8 cellular contexts compared by ENCODE assay signal in the genomic region with DNA sequence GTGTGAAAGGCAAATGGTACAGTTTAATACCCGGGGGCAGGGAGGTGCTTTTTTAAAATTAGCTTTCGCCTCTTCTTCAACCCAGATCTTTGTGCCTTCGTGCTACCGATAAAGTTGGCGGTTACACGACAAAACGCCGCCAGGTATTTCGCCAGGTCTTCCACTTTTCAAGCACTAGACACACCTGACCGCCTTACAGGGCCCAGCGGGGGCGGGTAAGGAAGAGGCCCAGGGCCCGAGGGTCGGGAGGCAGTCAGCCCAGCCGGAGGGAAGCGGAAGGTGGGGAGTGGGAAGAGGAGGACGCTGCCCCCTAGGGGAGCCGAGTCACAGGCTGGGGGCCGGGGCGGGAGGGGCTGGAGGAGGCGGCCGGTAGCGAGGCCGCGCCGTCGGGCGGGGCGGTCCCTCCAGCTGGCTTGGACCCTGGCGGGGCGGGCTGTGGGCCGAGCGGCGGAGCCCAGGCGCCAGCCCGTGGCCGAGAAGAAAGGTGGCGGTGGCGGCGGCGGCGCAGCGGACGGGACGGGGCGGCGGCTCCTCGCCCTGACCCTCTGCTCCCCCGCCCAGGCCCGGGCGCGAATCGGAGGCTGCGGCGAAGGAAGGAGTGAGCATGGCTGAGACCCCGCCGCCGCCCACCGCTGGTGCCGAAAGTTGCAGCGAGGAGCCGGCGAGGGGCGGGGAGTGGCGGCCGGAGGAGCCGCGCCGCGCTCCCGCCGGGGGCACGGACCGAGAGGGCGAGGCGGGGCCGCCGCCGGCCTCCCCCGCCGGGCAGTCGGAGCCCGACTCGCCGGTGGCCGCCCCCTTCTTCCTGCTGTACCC. TPM values are rescaled to one million over a fixed set of nuclear protein-coding genes. Genes with fewer than 3 reads are reported as not detected.
DNase-seq lines count a peak whose midpoint lies in the region; ATAC-seq, FAIRE-seq and TF ChIP-seq lines count a peak whose summit lies in the region.

No MANE protein-coding gene starts in this region.

- H3K9me3 ChIP-seq in ovary: no peaks in the 10 kb centered on the region

- no peaks in the 10 kb centered on the region for H3K27me3 ChIP-seq in ovary

- WGBS in ovary, 3 donors: 0 to 1% (median 0%) methylated on average over 50 to 86 of the region's 86 CpGs

- peak; percentile 54; the same call in 1 of the 2 replicates for TF ChIP-seq POLR2A in H54 (IDR thresholded peaks at IDR 0.05; ENCODE audit: low read depth, low read length)
- peak; percentile 13 for TF ChIP-seq POLR2A in ovary (IDR thresholded peaks at IDR 0.05)

- no peak for TF ChIP-seq EP300 in ovary (IDR thresholded peaks at IDR 0.05)

- peak overlapping the region; percentile 84 to 93 for H3K27ac ChIP-seq in ovary

- no peak for FAIRE-seq in H54 (lab: Jason Lieb, UNC)

- DNase-seq in GM04504 (ENCODE audit: low read depth): peak; percentile 40
- no peak for DNase-seq in H54 (ENCODE audit: insufficient read length, low spot score)
- peak; percentile 11 for DNase-seq in activated naive CD8-positive, alpha-beta T cell treated with anti-CD3 and anti-CD28 coated beads, Interleukin-2, amount 50 U/mL, for 16 hours (ENCODE audit: low read depth, low spot score)
- peak; percentile 88 for DNase-seq in Right ventricle myocardium inferior (ENCODE audit: missing footprints)
- peak; percentile 84 to 87 (median 85) for DNase-seq in ovary
- DNase-seq in HPDE6-E6E7 (ENCODE audit: extremely low spot score): no peak

- TF ChIP-seq CTCF in LNCAP (IDR thresholded peaks at IDR 0.05) (peak; percentile 9; the same call in 1 of the 2 replicates), ovary (IDR thresholded peaks at IDR 0.05) (peak in 1 of 3 donors; percentile 13)

- H3K36me3 ChIP-seq in ovary: no peaks in the 10 kb centered on the region

- peak; percentile 75 for ATAC-seq in SK-N-SH treated with all-trans-retinoic acid at 6 μM for 48 hours
- ATAC-seq in Right ventricle myocardium inferior: peak; percentile 89

- intact Hi-C loops in Right ventricle myocardium inferior (cut with DNase I): loop anchor here (1.0 to 5.0 kb wide), 3 partner anchors 16 to 288 kb away; a partner anchor contains a TSS
- intact Hi-C loops in ovary (cut with DNase I): loop anchor here in 1 of 4 donors (10.0 kb wide), 1 partner anchor 70 kb away; no protein-coding TSS in a partner anchor

- peak overlapping the region; percentile 95 for H3K4me3 ChIP-seq in ovary

- H3K4me1 ChIP-seq in ovary (ENCODE audit: insufficient read depth): peaks cover 2% of the 10 kb centered on the region

TF ChIP-seq in SK-N-SH treated with all-trans-retinoic acid at 6 μM for 48 hours, 23 proteins besides CTCF, POLR2A, EP300 and RAD21:
- TF ChIP-seq, protein P1, sequence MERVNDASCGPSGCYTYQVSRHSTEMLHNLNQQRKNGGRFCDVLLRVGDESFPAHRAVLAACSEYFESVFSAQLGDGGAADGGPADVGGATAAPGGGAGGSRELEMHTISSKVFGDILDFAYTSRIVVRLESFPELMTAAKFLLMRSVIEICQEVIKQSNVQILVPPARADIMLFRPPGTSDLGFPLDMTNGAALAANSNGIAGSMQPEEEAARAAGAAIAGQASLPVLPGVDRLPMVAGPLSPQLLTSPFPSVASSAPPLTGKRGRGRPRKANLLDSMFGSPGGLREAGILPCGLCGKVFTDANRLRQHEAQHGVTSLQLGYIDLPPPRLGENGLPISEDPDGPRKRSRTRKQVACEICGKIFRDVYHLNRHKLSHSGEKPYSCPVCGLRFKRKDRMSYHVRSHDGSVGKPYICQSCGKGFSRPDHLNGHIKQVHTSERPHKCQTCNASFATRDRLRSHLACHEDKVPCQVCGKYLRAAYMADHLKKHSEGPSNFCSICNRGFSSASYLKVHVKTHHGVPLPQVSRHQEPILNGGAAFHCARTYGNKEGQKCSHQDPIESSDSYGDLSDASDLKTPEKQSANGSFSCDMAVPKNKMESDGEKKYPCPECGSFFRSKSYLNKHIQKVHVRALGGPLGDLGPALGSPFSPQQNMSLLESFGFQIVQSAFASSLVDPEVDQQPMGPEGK (CRISPR knock-in tag; IDR thresholded peaks at IDR 0.05; ENCODE audit: borderline replicate concordance): peak; percentile 79; the same call in 1 of the 2 replicates
- no peak for TF ChIP-seq ZNF70 (CRISPR knock-in tag; IDR thresholded peaks at IDR 0.05)
- TF ChIP-seq ZNF8 (CRISPR knock-in tag; IDR thresholded peaks at IDR 0.05): no peak
- TF ChIP-seq, protein P2, sequence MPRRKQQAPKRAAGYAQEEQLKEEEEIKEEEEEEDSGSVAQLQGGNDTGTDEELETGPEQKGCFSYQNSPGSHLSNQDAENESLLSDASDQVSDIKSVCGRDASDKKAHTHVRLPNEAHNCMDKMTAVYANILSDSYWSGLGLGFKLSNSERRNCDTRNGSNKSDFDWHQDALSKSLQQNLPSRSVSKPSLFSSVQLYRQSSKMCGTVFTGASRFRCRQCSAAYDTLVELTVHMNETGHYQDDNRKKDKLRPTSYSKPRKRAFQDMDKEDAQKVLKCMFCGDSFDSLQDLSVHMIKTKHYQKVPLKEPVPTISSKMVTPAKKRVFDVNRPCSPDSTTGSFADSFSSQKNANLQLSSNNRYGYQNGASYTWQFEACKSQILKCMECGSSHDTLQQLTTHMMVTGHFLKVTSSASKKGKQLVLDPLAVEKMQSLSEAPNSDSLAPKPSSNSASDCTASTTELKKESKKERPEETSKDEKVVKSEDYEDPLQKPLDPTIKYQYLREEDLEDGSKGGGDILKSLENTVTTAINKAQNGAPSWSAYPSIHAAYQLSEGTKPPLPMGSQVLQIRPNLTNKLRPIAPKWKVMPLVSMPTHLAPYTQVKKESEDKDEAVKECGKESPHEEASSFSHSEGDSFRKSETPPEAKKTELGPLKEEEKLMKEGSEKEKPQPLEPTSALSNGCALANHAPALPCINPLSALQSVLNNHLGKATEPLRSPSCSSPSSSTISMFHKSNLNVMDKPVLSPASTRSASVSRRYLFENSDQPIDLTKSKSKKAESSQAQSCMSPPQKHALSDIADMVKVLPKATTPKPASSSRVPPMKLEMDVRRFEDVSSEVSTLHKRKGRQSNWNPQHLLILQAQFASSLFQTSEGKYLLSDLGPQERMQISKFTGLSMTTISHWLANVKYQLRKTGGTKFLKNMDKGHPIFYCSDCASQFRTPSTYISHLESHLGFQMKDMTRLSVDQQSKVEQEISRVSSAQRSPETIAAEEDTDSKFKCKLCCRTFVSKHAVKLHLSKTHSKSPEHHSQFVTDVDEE (CRISPR knock-in tag; IDR thresholded peaks at IDR 0.05): peak; percentile 14; the same call in 1 of the 2 replicates

RNA-seq across cellular contexts. Expression of a gene that starts 16.2 kb away (rescaled TPM):
- 14.8 TPM for total RNA-seq in Right ventricle myocardium inferior
- 10 to 100 TPM; 10.3 to 25.0 (median 21.5) TPM for total RNA-seq in ovary
- polyA plus RNA-seq in ovary: 10 to 100 TPM; 16.7 to 23.1 TPM

RNA-seq across cellular contexts. Expression of a gene that starts 17.2 kb away (rescaled TPM):
- total RNA-seq in Right ventricle myocardium inferior (23.0 TPM), ovary (10 to 100 TPM; 52.8 to 84.0 (median 73.9) TPM)
- polyA plus RNA-seq in ovary: 10 to 100 TPM; 35.2 to 52.5 TPM

RNA-seq across cellular contexts. Expression of a gene that starts 38.2 kb away (rescaled TPM):
- total RNA-seq in Right ventricle myocardium inferior (6.5 TPM), ovary (10 to 100 TPM in 1 of 7 donors, 1 to 10 TPM in 6; 1.4 to 27.7 (median 5.6) TPM)
- polyA plus RNA-seq in ovary: 10 to 100 TPM in 1 of 2 donors, 1 to 10 TPM in 1; 8.9 to 93.0 TPM

Comparison
In these comparisons a context has a peak if more than half of its experiments do, and no peak if none do; other contexts are left out.
1. DNase-seq: peak in GM04504 (single experiment), activated naive CD8-positive, alpha-beta T cell treated with anti-CD3 and anti-CD28 coated beads, Interleukin-2, amount 50 U/mL, for 16 hours (single experiment), Right ventricle myocardium inferior (single experiment) and ovary (5 of 5); none in H54 (single experiment) and HPDE6-E6E7 (single experiment).